In the genomic region with DNA sequence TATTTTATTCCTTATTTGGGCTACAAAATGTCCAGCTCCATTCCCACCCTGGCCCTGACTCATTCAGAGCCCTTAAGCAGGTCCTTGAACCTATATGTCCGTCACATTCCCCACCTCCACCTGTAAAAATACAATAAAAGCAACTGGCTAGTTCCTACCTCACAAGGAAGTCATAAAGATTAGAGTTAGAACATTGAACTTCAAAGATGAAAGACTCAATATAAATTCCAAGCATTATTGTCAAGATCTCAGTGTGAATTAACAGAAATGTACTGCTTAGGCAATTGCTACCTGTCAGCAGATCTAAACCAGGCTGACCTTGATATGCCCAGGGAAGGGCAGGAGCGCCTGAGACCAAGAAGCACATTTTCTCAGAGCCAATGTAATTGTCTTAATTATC, we compare ENCODE assay signal across 24 cellular contexts.
DNase-seq lines count a peak whose midpoint lies in the region; FAIRE-seq and TF ChIP-seq lines count a peak whose summit lies in the region.
"Had no signal": no experiment of that assay in that cellular context is flagged by ENCODE, and none has a peak within 500 bp of the region (broad histone marks: within the 10 kb centered on the region; RNA-seq: fewer than 3 reads in every experiment).

No MANE protein-coding gene starts in this region.

- H3K4me3 Mint-ChIP-seq in brain (no peak overlapping the region), mesothelial cell of epicardium (no peak overlapping the region)
- H3K4me3 Mint-ChIP-seq: CD4-positive, CD25-positive, alpha-beta regulatory T cell; IgD-negative memory B cell had no signal

- no peak overlapping the region for H3K4me2 ChIP-seq in GM23248 (ENCODE audit: unreplicated experiment)
- H3K4me2 ChIP-seq in smooth muscle cell = no peak overlapping the region
- H3K4me2 ChIP-seq: A549 had no signal

- H2AFZ ChIP-seq in GM23248 (no peak overlapping the region), smooth muscle cell (ENCODE audit: low read depth) (no peak overlapping the region)

- H3K27ac Mint-ChIP-seq in brain (peak overlapping the region in 3 of 5 experiments; percentile 1 to 72 (median 30)), mesothelial cell of epicardium (peak overlapping the region; percentile 51)
- H3K27ac Mint-ChIP-seq: CD4-positive, CD25-positive, alpha-beta regulatory T cell; IgD-negative memory B cell had no signal

- DNase-seq in HT-29 (ENCODE audit: low spot score) = peak; percentile 81
- DNase-seq in mesothelial cell of epicardium (ENCODE audit: low spot score in 2 of 2, unreplicated experiment in 2 of 2) = no peak
- DNase-seq in small intestine = peak; percentile 94
- DNase-seq in GM23248 = no peak
- no peak for DNase-seq in NCI-H187 (lab: John Stamatoyannopoulos, UW)
- no peak for DNase-seq in smooth muscle cell (lab: John Stamatoyannopoulos, UW; ENCODE audit: unreplicated experiment)
- DNase-seq in NCI-H2171 (lab: John Stamatoyannopoulos, UW) = no peak
- DNase-seq: CD4-positive, CD25-positive, alpha-beta regulatory T cell; DMS79; GOT3; HCEC 1CT; NCI-H1417; NCI-H187 treated with DMSO at 0.1 percent for 48 hours; NCI-H2107; NCI-H226; NCI-H510A treated with DMSO at 0.1 percent for 48 hours; NCI-H774; NK-92 treated with Interleukin-12 subunit alpha and Interleukin-12 subunit beta, amount 100 ng/mL, for 24 hours; SHP77 treated with DMSO at 0.1 percent for 48 hours had no signal

- in situ Hi-C loops in GM23248 (cut with MboI) = no loop called here

- H3K4me3 ChIP-seq in small intestine (ENCODE audit: low read depth in 1 of 2, low read length in 2 of 2) (no peak overlapping the region), GM23248 (no peak overlapping the region), smooth muscle cell (no peak overlapping the region)
- H3K4me3 ChIP-seq: A549, SK-N-MC had no signal

- WGBS in small intestine, 3 donors = 16 to 62% (median 35%) methylated on average over 2 of the region's 2 CpGs
- WGBS in GM23248 (ENCODE audit: low coverage in 1 of 2, low lambda C conversion rate in 2 of 2, missing lambda C conversion rate in 2 of 2), 2 experiments = 70 to 80% methylated on average over 2 of the region's 2 CpGs
- WGBS in smooth muscle cell (ENCODE audit: low lambda C conversion rate) = 65% methylated on average over 2 of the region's 2 CpGs

- peaks cover 43% of the 10 kb centered on the region for H3K4me1 Mint-ChIP-seq in brain
- peaks cover 46% of the 10 kb centered on the region for H3K4me1 Mint-ChIP-seq in mesothelial cell of epicardium
- H3K4me1 Mint-ChIP-seq: CD4-positive, CD25-positive, alpha-beta regulatory T cell had no signal

- H3K9me3 Mint-ChIP-seq in brain = no peaks in the 10 kb centered on the region
- H3K9me3 Mint-ChIP-seq in mesothelial cell of epicardium = no peaks in the 10 kb centered on the region
- H3K9me3 Mint-ChIP-seq: IgD-negative memory B cell had no signal

- H3K36me3 ChIP-seq in small intestine (ENCODE audit: control insufficient read depth in 2 of 2, insufficient read depth in 2 of 2, low read length in 2 of 2) (no peaks in the 10 kb centered on the region), GM23248 (ENCODE audit: low read depth) (no peaks in the 10 kb centered on the region), smooth muscle cell (ENCODE audit: low read depth) (no peaks in the 10 kb centered on the region)

- H3K36me3 Mint-ChIP-seq in brain = no peaks in the 10 kb centered on the region
- H3K36me3 Mint-ChIP-seq in mesothelial cell of epicardium = no peaks in the 10 kb centered on the region
- H3K36me3 Mint-ChIP-seq: CD4-positive, CD25-positive, alpha-beta regulatory T cell; IgD-negative memory B cell had no signal

- no peaks in the 10 kb centered on the region for H3K79me2 ChIP-seq in GM23248 (ENCODE audit: insufficient read depth)
- H3K79me2 ChIP-seq in smooth muscle cell (ENCODE audit: low read depth) = no peaks in the 10 kb centered on the region

- H3K27me3 Mint-ChIP-seq in brain (peaks cover 3% of the 10 kb centered on the region), mesothelial cell of epicardium (ENCODE audit: low read depth) (no peaks in the 10 kb centered on the region)

- H3K4me1 ChIP-seq in small intestine (ENCODE audit: control insufficient read depth in 2 of 2, insufficient read depth in 1 of 2, low read depth in 1 of 2, low read length in 1 of 2) = peaks cover 0 to 3% of the 10 kb centered on the region in 2 donors
- no peaks in the 10 kb centered on the region for H3K4me1 ChIP-seq in GM23248 (ENCODE audit: insufficient read depth)
- peaks cover 25% of the 10 kb centered on the region for H3K4me1 ChIP-seq in smooth muscle cell (ENCODE audit: low read depth)
- H3K4me1 ChIP-seq: A549 had no signal

- no peaks in the 10 kb centered on the region for H3K9me2 ChIP-seq in GM23248 (ENCODE audit: insufficient read depth)

- H3K27ac ChIP-seq in small intestine (ENCODE audit: low read depth in 1 of 2, low read length in 1 of 2) = no peak overlapping the region
- no peak overlapping the region for H3K27ac ChIP-seq in GM23248
- no peak overlapping the region for H3K27ac ChIP-seq in smooth muscle cell (ENCODE audit: low read depth)
- H3K27ac ChIP-seq: A549, RWPE1, SK-N-MC had no signal

- H3K9me3 ChIP-seq in small intestine (ENCODE audit: control insufficient read depth, low read depth) (no peaks in the 10 kb centered on the region), GM23248 (ENCODE audit: low read depth) (no peaks in the 10 kb centered on the region), smooth muscle cell (replicated peaks; ENCODE audit: low read depth) (no peaks in the 10 kb centered on the region)
- H3K9me3 ChIP-seq: A549 had no signal

- no peaks in the 10 kb centered on the region for H4K20me1 ChIP-seq in GM23248 (ENCODE audit: insufficient read depth)
- H4K20me1 ChIP-seq in smooth muscle cell (ENCODE audit: low read depth) = no peaks in the 10 kb centered on the region

- H3K9ac ChIP-seq in GM23248 (no peak overlapping the region), smooth muscle cell (ENCODE audit: low read depth) (no peak overlapping the region)

- FAIRE-seq in small intestine (lab: Jason Lieb, UNC) = peak; percentile 76
- FAIRE-seq: A549 had no signal

- TF ChIP-seq CTCF in brain (conservative IDR thresholded peaks at IDR 0.05) (no peak), mesothelial cell of epicardium (IDR thresholded peaks at IDR 0.05; ENCODE audit: unreplicated experiment) (no peak), smooth muscle cell (IDR thresholded peaks at IDR 0.05; ENCODE audit: borderline replicate concordance, insufficient read depth, poor library complexity, severe bottlenecking) (no peak)

- no peaks in the 10 kb centered on the region for H3F3A ChIP-seq in GM23248 (ENCODE audit: insufficient read depth)
- H3F3A ChIP-seq in smooth muscle cell (ENCODE audit: low read depth) = peaks cover 49% of the 10 kb centered on the region

- no peaks in the 10 kb centered on the region for H3K27me3 ChIP-seq in small intestine (ENCODE audit: control insufficient read depth in 2 of 2, insufficient read depth in 2 of 2, low read length in 2 of 2)
- H3K27me3 ChIP-seq in GM23248 (replicated peaks; ENCODE audit: insufficient read depth) = no peaks in the 10 kb centered on the region
- H3K27me3 ChIP-seq in smooth muscle cell (ENCODE audit: low read depth) = no peaks in the 10 kb centered on the region

Comparison
In these comparisons a context has a peak if more than half of its experiments do, and no peak if none do; other contexts are left out.
1. DNase-seq: peak in HT-29 (single experiment) and small intestine (single experiment); none in mesothelial cell of epicardium (0 of 2), GM23248 (single experiment), NCI-H187 (0 of 2), smooth muscle cell (single experiment) and NCI-H2171 (single experiment).